ENCODE assay signal across 23 cellular contexts in the genomic region with DNA sequence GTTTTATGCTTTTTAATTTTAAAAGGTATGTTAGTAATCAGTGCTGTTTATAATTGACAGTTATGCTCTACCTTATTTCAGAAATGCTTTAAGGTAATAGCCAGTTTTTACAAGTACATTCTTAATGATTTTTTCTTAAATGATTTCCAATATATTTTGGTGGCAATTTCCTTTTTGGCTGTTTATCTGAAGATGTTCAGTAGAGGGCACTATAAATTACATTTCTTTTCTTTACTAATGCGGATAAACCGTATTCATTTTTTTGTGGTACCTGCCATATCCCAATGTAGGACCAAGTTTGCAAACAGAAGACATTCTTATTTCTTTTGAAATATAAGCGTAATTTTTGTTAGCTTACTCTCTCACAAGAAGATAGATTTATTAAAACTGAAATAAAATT.
DNase-seq lines count a peak whose midpoint lies in the region; ATAC-seq and TF ChIP-seq lines count a peak whose summit lies in the region.
"Had no signal": no experiment of that assay in that cellular context is flagged by ENCODE, and none has a peak within 500 bp of the region (broad histone marks: within the 10 kb centered on the region; RNA-seq: fewer than 3 reads in every experiment).

No MANE protein-coding gene starts in this region.

- CTCF ChIA-PET in MCF 10A (lab: Yijun Ruan, JAX), result interaction anchor here (0.8 to 1.3 kb wide), 4 partner anchors 285 to 341 kb away, joined by 3 to 7 read pairs (median 4); no protein-coding TSS in a partner anchor
- CTCF ChIA-PET in mammary epithelial cell (lab: Charles Lee; ENCODE audit: low non-redundant PET), result no interaction called here

- H3K4me3 Mint-ChIP-seq in MCF 10A (ENCODE audit: unreplicated experiment), result no peak overlapping the region
- H3K4me3 Mint-ChIP-seq: activated naive CD4-positive, alpha-beta T cell treated with anti-CD3 and anti-CD28 coated beads for 36 hours; CD8-positive, alpha-beta memory T cell; WTC11 had no signal

- no peaks in the 10 kb centered on the region for H3F3A ChIP-seq in Loucy (ENCODE audit: low read depth)

- no peak overlapping the region for H3K27ac ChIP-seq in mammary epithelial cell (ENCODE audit: insufficient read depth, low read depth, low read length)
- H3K27ac ChIP-seq: hepatocyte, prostate gland had no signal

- H3K79me2 ChIP-seq in mammary epithelial cell (ENCODE audit: insufficient read depth, low read length), result no peaks in the 10 kb centered on the region
- H3K79me2 ChIP-seq in Loucy (ENCODE audit: insufficient read depth, low read length), result no peaks in the 10 kb centered on the region

- H3K9me2 ChIP-seq in Loucy (replicated peaks; ENCODE audit: low read depth, low read length), result no peaks in the 10 kb centered on the region

- no peaks in the 10 kb centered on the region for H3K36me3 ChIP-seq in mammary epithelial cell (ENCODE audit: insufficient read depth, low read length)
- H3K36me3 ChIP-seq in Loucy (ENCODE audit: insufficient read depth, low read length), result peaks cover 91% of the 10 kb centered on the region
- H3K36me3 ChIP-seq: prostate gland had no signal

- no peaks in the 10 kb centered on the region for H4K20me1 ChIP-seq in mammary epithelial cell (ENCODE audit: insufficient read depth, low read length)
- H4K20me1 ChIP-seq in Loucy (ENCODE audit: insufficient read depth, low read length, poor library complexity, severe bottlenecking), result no peaks in the 10 kb centered on the region

- peak; percentile 18 for TF ChIP-seq CTCF in MCF 10A (IDR thresholded peaks at IDR 0.05; ENCODE audit: unreplicated experiment)
- TF ChIP-seq CTCF in mammary epithelial cell (conservative IDR thresholded peaks at IDR 0.05 in 1 of 2, IDR thresholded peaks at IDR 0.05 in 1 of 2; ENCODE audit: extremely low read depth in 1 of 2, insufficient read depth in 1 of 2, low read depth in 1 of 2, low read length in 2 of 2), result peak in 1 of 2 donors; percentile 16
- peak; percentile 56 for TF ChIP-seq CTCF in Loucy (conservative IDR thresholded peaks at IDR 0.05; ENCODE audit: low read length)
- peak; percentile 18 for TF ChIP-seq CTCF in fibroblast of mammary gland (conservative IDR thresholded peaks at IDR 0.05; ENCODE audit: control insufficient read depth, insufficient read depth, low read depth, low read length)

- no peak overlapping the region for H3K9ac ChIP-seq in mammary epithelial cell (ENCODE audit: insufficient read depth, low read length)
- H3K9ac ChIP-seq in Loucy (ENCODE audit: low read depth, low read length, poor library complexity, severe bottlenecking), result no peak overlapping the region

- in situ Hi-C loops in mammary epithelial cell (cut with MboI; ENCODE audit: low sequenced_read_pairs in 2 of 2), result loop anchor here in 1 of 2 donors (25.0 kb wide), 1 partner anchor 438 kb away; no protein-coding TSS in a partner anchor

- H3K4me2 ChIP-seq in mammary epithelial cell (ENCODE audit: insufficient read depth, low read depth, low read length), result no peak overlapping the region
- no peak overlapping the region for H3K4me2 ChIP-seq in Loucy (ENCODE audit: low read depth, low read length, poor library complexity, severe bottlenecking)
- H3K4me2 ChIP-seq: hepatocyte had no signal

- H3K4me1 ChIP-seq in mammary epithelial cell (ENCODE audit: insufficient read depth, low read length) (no peaks in the 10 kb centered on the region), Loucy (ENCODE audit: insufficient read depth, low read length, poor library complexity, severe bottlenecking) (peaks cover 12% of the 10 kb centered on the region)
- H3K4me1 ChIP-seq: prostate gland had no signal

- peaks cover 68% of the 10 kb centered on the region for H3K36me3 Mint-ChIP-seq in MCF 10A (ENCODE audit: insufficient read depth, unreplicated experiment)

- peaks cover 5% of the 10 kb centered on the region for H3K4me1 Mint-ChIP-seq in MCF 10A (ENCODE audit: insufficient read depth, unreplicated experiment)

- no peaks in the 10 kb centered on the region for H3K27me3 Mint-ChIP-seq in MCF 10A (ENCODE audit: insufficient read depth, unreplicated experiment)
- H3K27me3 Mint-ChIP-seq: CD8-positive, alpha-beta memory T cell had no signal

- H3K4me3 ChIP-seq in mammary epithelial cell (replicated peaks in 1 of 3; ENCODE audit: insufficient read depth in 1 of 3, low read depth in 2 of 3, low read length in 3 of 3) (no peak overlapping the region), Loucy (ENCODE audit: low read length, poor library complexity, severe bottlenecking) (no peak overlapping the region), fibroblast of mammary gland (ENCODE audit: control insufficient read depth, low read depth, low read length) (no peak overlapping the region)
- H3K4me3 ChIP-seq: hepatocyte, lung, prostate gland had no signal

- no peak for ATAC-seq in GM18498 (IDR thresholded peaks at IDR 0.05; ENCODE audit: unreplicated experiment)
- ATAC-seq: WTC11 had no signal

- intact Hi-C loops in MCF 10A (cut with micrococcal nuclease) (no loop called here), mammary epithelial cell (cut with micrococcal nuclease) (no loop called here)

- H3K27me3 ChIP-seq in mammary epithelial cell (ENCODE audit: insufficient read depth, low read length), result no peaks in the 10 kb centered on the region
- H3K27me3 ChIP-seq in Loucy (ENCODE audit: insufficient read depth, low read length, poor library complexity, severe bottlenecking), result no peaks in the 10 kb centered on the region
- H3K27me3 ChIP-seq: hepatocyte had no signal

- no peak overlapping the region for H3K27ac Mint-ChIP-seq in MCF 10A (ENCODE audit: low read depth, unreplicated experiment)
- H3K27ac Mint-ChIP-seq: activated naive CD4-positive, alpha-beta T cell treated with anti-CD3 and anti-CD28 coated beads for 36 hours; CD8-positive, alpha-beta memory T cell; WTC11 had no signal

- BruUV-seq in MCF 10A (replicated peaks; lab: Mats Ljungman, UMichigan) (no TSS peak), mammary epithelial cell (replicated peaks; lab: Mats Ljungman, UMichigan) (no TSS peak)

- H3K9me3 ChIP-seq in mammary epithelial cell (replicated peaks; ENCODE audit: insufficient read depth, low read length), result no peaks in the 10 kb centered on the region
- H3K9me3 ChIP-seq in Loucy (ENCODE audit: insufficient read depth, low read depth, low read length), result no peaks in the 10 kb centered on the region
- H3K9me3 ChIP-seq: prostate gland had no signal

- WGBS in mammary epithelial cell (ENCODE audit: low coverage, missing lambda C conversion rate), result 98% methylated on average over 3 of the region's 3 CpGs

- dilution Hi-C loops in mammary epithelial cell (cut with HindIII; ENCODE audit: low sequenced_read_pairs), result no loop called here

- POLR2A ChIA-PET in MCF 10A (lab: Yijun Ruan, JAX), result no interaction called here

- DNase-seq in MCF 10A (ENCODE audit: unreplicated experiment) (no peak), mammary epithelial cell (no peak), fibroblast of mammary gland (ENCODE audit: low read depth) (no peak), germinal center (ENCODE audit: low spot score) (no peak), COR-L47 (lab: John Stamatoyannopoulos, UW) (no peak)
- no peak for DNase-seq in stimulated activated naive CD4-positive, alpha-beta T cell treated with Interleukin-2 at 50 U/mL for 16 hours (lab: John Stamatoyannopoulos, UW)
- DNase-seq: ACHN; activated CD4-positive, alpha-beta T cell treated with anti-CD3 and anti-CD28 coated beads, Interleukin-2, amount 50 U/mL, for 48 hours; activated naive CD4-positive, alpha-beta T cell treated with anti-CD3 and anti-CD28 coated beads for 36 hours; aorta; CD8-positive, alpha-beta memory T cell; cerebellar nuclear complex; EL; islet precursor cell; NCI-H1417; NCI-H2171; stimulated activated CD4-positive, alpha-beta T cell treated with anti-CD3 and anti-CD28 coated beads, Interleukin-4, amount 100 ng/mL, for 4 hours had no signal

- H2AFZ ChIP-seq in mammary epithelial cell (ENCODE audit: low read depth, low read length) (no peak overlapping the region), Loucy (ENCODE audit: low read length) (no peak overlapping the region)
- H2AFZ ChIP-seq: hepatocyte had no signal

- H3K9me3 Mint-ChIP-seq in MCF 10A (ENCODE audit: unreplicated experiment), result no peaks in the 10 kb centered on the region
- H3K9me3 Mint-ChIP-seq: activated naive CD4-positive, alpha-beta T cell treated with anti-CD3 and anti-CD28 coated beads for 36 hours; CD8-positive, alpha-beta memory T cell; WTC11 had no signal
